In the genomic region with DNA sequence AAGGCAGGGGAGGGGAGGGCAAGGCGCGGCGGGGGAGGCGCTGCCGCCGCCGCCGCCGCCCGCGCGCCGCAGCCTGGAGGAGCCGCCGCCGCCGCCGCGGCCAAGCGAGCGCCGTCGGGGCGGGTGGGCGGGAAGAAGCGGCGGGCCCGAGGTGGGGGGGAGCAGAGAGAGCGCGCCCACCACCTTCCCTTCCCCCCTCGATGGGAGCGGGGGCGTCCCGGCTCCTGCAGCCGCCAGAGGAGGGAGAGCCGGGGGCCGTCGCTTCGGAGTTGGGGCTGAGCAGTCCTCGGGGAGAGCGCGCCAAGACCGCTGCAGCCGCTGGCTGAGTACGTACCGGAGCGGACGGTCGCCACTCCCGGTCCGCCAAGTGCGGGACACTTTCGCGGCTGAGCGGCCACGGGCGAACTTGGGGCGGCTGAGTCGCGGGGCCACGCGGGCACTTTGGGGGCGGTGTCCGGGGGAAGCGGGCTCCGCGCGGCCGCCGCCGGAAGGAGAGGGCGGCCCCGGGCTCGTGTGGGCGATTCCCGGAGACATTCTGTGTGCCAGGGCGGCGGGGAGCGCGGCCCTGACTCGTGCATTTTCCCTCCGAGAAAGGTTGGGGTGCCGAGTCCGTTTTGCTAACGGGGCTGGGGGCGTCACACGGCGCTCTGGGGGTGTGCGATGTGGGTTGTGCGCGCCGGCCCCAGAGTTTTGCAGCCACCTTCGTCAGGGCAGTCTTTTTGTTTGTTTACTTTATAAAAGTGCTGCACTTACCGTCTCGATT, we compare ENCODE assay signal across 8 cellular contexts. TPM values are rescaled to one million over a fixed set of nuclear protein-coding genes. Genes with fewer than 3 reads are reported as not detected.
DNase-seq lines count a peak whose midpoint lies in the region; ATAC-seq and TF ChIP-seq lines count a peak whose summit lies in the region.

Gene NAB1, plus strand, starts transcription at position 49 of the 763 bp plus-strand sequence. CDS start 10,094 bp downstream, outside the sequence.

- peak within 1 kb of the TSS; percentile 85 for H3K9ac ChIP-seq in HUES64 (ENCODE audit: low read depth, low read length)
- peak within 1 kb of the TSS; percentile 89 for H3K9ac ChIP-seq in smooth muscle cell (ENCODE audit: low read depth)

- peak within 1 kb of the TSS; percentile 94 for H3K4me2 ChIP-seq in smooth muscle cell

- H3K36me3 Mint-ChIP-seq in Calu3 (ENCODE audit: insufficient read depth, unreplicated experiment), result peaks cover 28% of the 10 kb centered on the region

- H3K9me3 ChIP-seq in HUES64 (ENCODE audit: insufficient read depth, low read depth, low read length) (no peaks in the 10 kb centered on the region), iPS-18c (ENCODE audit: control insufficient read depth, insufficient read depth, low read length) (no peaks in the 10 kb centered on the region), smooth muscle cell (replicated peaks; ENCODE audit: low read depth) (no peaks in the 10 kb centered on the region)

- TF ChIP-seq CTCF in Calu3 (IDR thresholded peaks at IDR 0.05; ENCODE audit: unreplicated experiment), result no peak
- TF ChIP-seq CTCF in astrocyte of the spinal cord (IDR thresholded peaks at IDR 0.05; ENCODE audit: low read depth, low read length), result no peak
- no peak for TF ChIP-seq CTCF in smooth muscle cell (IDR thresholded peaks at IDR 0.05; ENCODE audit: borderline replicate concordance, insufficient read depth, poor library complexity, severe bottlenecking)

- H3K27ac ChIP-seq in HUES64 (ENCODE audit: low read depth, low read length), result peak within 1 kb of the TSS; percentile 57
- peak within 1 kb of the TSS; percentile 85 for H3K27ac ChIP-seq in smooth muscle cell (ENCODE audit: low read depth)

- H3K4me1 Mint-ChIP-seq in Calu3 (ENCODE audit: low read depth, unreplicated experiment), result no peaks in the 10 kb centered on the region

- H3K4me3 ChIP-seq in HUES64 (ENCODE audit: low read length) (peak within 1 kb of the TSS; percentile 83), astrocyte of the spinal cord (ENCODE audit: low read depth, low read length) (peak within 1 kb of the TSS; percentile 79), iPS-18c (ENCODE audit: insufficient read depth, low read depth, low read length) (peak within 1 kb of the TSS; percentile 78), smooth muscle cell (peak within 1 kb of the TSS; percentile 77)

- no TSS peak for BruUV-seq in Calu3 (replicated peaks; lab: Mats Ljungman, UMichigan)

- DNase-seq in Calu3, result peak; percentile 43
- DNase-seq in T-helper 22 cell (ENCODE audit: low read depth), result peak; percentile 47
- DNase-seq in astrocyte of the spinal cord (ENCODE audit: low read depth, low spot score), result peak; percentile 43
- DNase-seq in smooth muscle cell (lab: John Stamatoyannopoulos, UW; ENCODE audit: unreplicated experiment), result peak; percentile 77
- no peak for DNase-seq in SKM-1 treated with dmso at 0.1 percent for 144 hours (lab: John Stamatoyannopoulos, UW; ENCODE audit: unreplicated experiment)

- H3K79me2 ChIP-seq in smooth muscle cell (ENCODE audit: low read depth), result peaks cover 41% of the 10 kb centered on the region

- H3K4me3 Mint-ChIP-seq in Calu3 (ENCODE audit: low read depth, unreplicated experiment), result peak within 1 kb of the TSS; percentile 88

- peaks cover 5% of the 10 kb centered on the region for H3F3A ChIP-seq in smooth muscle cell (ENCODE audit: low read depth)

- intact Hi-C loops in Calu3 (cut with micrococcal nuclease; ENCODE audit: unreplicated experiment), result loop anchor here (10.0 kb wide), 1 partner anchor 114 kb away; the partner anchor contains the start of gene NEMP2

- peak within 1 kb of the TSS; percentile 66 for H2AFZ ChIP-seq in smooth muscle cell (ENCODE audit: low read depth)

- in situ Hi-C loops in astrocyte of the spinal cord (cut with HindIII; ENCODE audit: low sequenced_read_pairs), result no loop called here

- CTCF ChIA-PET in Calu3 (lab: Charles Lee), result interaction anchor here (0.6 to 0.7 kb wide), 2 partner anchors 147 to 195 kb away, joined by 3 to 5 read pairs; no protein-coding TSS in a partner anchor

- WGBS in HUES64, result under 1% methylated on average over 75 of the region's 95 CpGs
- WGBS in smooth muscle cell (ENCODE audit: low lambda C conversion rate), result 1% methylated on average over 48 of the region's 95 CpGs

- no peaks in the 10 kb centered on the region for H3K27me3 Mint-ChIP-seq in Calu3 (ENCODE audit: unreplicated experiment)

- peak; percentile 35 for ATAC-seq in GM21367 (IDR thresholded peaks at IDR 0.05; ENCODE audit: unreplicated experiment)

- peaks cover 22% of the 10 kb centered on the region for H3K4me1 ChIP-seq in HUES64 (ENCODE audit: insufficient read depth, low read length)
- peaks cover 28% of the 10 kb centered on the region for H3K4me1 ChIP-seq in smooth muscle cell (ENCODE audit: low read depth)

- H3K36me3 ChIP-seq in HUES64 (ENCODE audit: insufficient read depth, low read length) (no peaks in the 10 kb centered on the region), smooth muscle cell (ENCODE audit: low read depth) (no peaks in the 10 kb centered on the region)

- peaks cover 15% of the 10 kb centered on the region for H4K20me1 ChIP-seq in smooth muscle cell (ENCODE audit: low read depth)

- H3K27me3 ChIP-seq in HUES64 (ENCODE audit: insufficient read depth, low read length), result peaks cover 36% of the 10 kb centered on the region
- no peaks in the 10 kb centered on the region for H3K27me3 ChIP-seq in smooth muscle cell (ENCODE audit: low read depth)

- H3K9me3 Mint-ChIP-seq in Calu3 (ENCODE audit: low read depth, unreplicated experiment), result no peaks in the 10 kb centered on the region

- H3K27ac Mint-ChIP-seq in Calu3 (ENCODE audit: unreplicated experiment), result peak within 1 kb of the TSS; percentile 78

RNA-seq across cellular contexts. Expression of gene NAB1, which starts in this region (rescaled TPM):
- total RNA-seq in Calu3 (2022) (39.7 and 52.1 TPM in 2 replicates), smooth muscle cell (31.4 and 42.5 TPM in 2 replicates)
- 21.8 TPM for polyA plus RNA-seq in HUES64 (2013, experiment 1 of 2)
- polyA plus RNA-seq in HUES64 (2013, experiment 2 of 2), result 21.0 TPM
- 4.4 and 4.5 TPM in 2 replicates for polyA plus RNA-seq in smooth muscle cell
